ENCODE assay signal across 28 cellular contexts in genomic region chr3:60617188-60617587, GRCh38.
"Had no signal": no experiment of that assay in that cellular context is flagged by ENCODE, and none has a peak within 500 bp of the region (broad histone marks: within the 10 kb centered on the region; RNA-seq: fewer than 3 reads in every experiment).

No MANE protein-coding gene starts in this region.

- H3K36me3 ChIP-seq: colonic mucosa, esophagus muscularis mucosa, esophagus squamous epithelium, gastrocnemius medialis, gastroesophageal sphincter, heart left ventricle, heart right ventricle had no signal

- H3K9me3 ChIP-seq: colonic mucosa, esophagus squamous epithelium, gastrocnemius medialis, gastroesophageal sphincter had no signal

- FAIRE-seq: colon, endometrium, endothelial cell of umbilical vein, frontal cortex had no signal

- DNase-seq: colonic mucosa; cortex of kidney; dermis blood vessel endothelial cell; dorsolateral prefrontal cortex; effector CD4-positive, alpha-beta T cell; effector CD8-positive, alpha-beta T cell; effector memory CD4-positive, alpha-beta T cell; effector memory CD8-positive, alpha-beta T cell; endodermal cell; erythroblast; esophagus squamous epithelium; foreskin fibroblast; foreskin keratinocyte; foreskin melanocyte; gastrocnemius medialis; glutamatergic neuron; head of caudate nucleus; heart left ventricle; heart right ventricle had no signal

- ATAC-seq: effector memory CD8-positive, alpha-beta T cell; esophagus mucosa; foreskin keratinocyte; gastrocnemius medialis; gastroesophageal sphincter; heart left ventricle; heart right ventricle had no signal

- H3K27me3 ChIP-seq: colonic mucosa, dorsolateral prefrontal cortex, esophagus muscularis mucosa, esophagus squamous epithelium, foreskin keratinocyte, gastrocnemius medialis, gastroesophageal sphincter, heart left ventricle, heart right ventricle had no signal

- H3K4me3 ChIP-seq: colonic mucosa, coronary artery, dorsolateral prefrontal cortex, esophagus muscularis mucosa, esophagus squamous epithelium, gastrocnemius medialis, gastroesophageal sphincter, heart left ventricle, heart right ventricle had no signal

- H3K4me1 ChIP-seq: colonic mucosa, esophagus muscularis mucosa, esophagus squamous epithelium, foreskin keratinocyte, gastrocnemius medialis, gastroesophageal sphincter, heart left ventricle, heart right ventricle had no signal

- H3K27ac ChIP-seq: colonic mucosa, coronary artery, dorsolateral prefrontal cortex, epithelial cell of prostate, esophagus muscularis mucosa, esophagus squamous epithelium, foreskin keratinocyte, gastrocnemius medialis, gastroesophageal sphincter, heart left ventricle, heart right ventricle had no signal
